In genomic region chr9:114738581-114739316, GRCh38 we compare ENCODE assay signal across 8 cellular contexts. TPM values are rescaled to one million over a fixed set of nuclear protein-coding genes. Genes with fewer than 3 reads are reported as not detected.
DNase-seq lines count a peak whose midpoint lies in the region; ATAC-seq and TF ChIP-seq lines count a peak whose summit lies in the region.

No MANE protein-coding gene starts in this region.

- peaks cover 4% of the 10 kb centered on the region for H3K36me3 Mint-ChIP-seq in activated CD4-positive, alpha-beta T cell treated with anti-CD3 and anti-CD28 coated beads for 36 hours (ENCODE audit: low read depth)
- no peaks in the 10 kb centered on the region for H3K36me3 Mint-ChIP-seq in chondrocyte (ENCODE audit: low read depth)

- H3K27me3 Mint-ChIP-seq in activated CD4-positive, alpha-beta T cell treated with anti-CD3 and anti-CD28 coated beads for 36 hours = no peaks in the 10 kb centered on the region
- no peaks in the 10 kb centered on the region for H3K27me3 Mint-ChIP-seq in chondrocyte (ENCODE audit: low read depth)

- H3K4me3 Mint-ChIP-seq in activated CD4-positive, alpha-beta T cell treated with anti-CD3 and anti-CD28 coated beads for 36 hours = no peak overlapping the region
- H3K4me3 Mint-ChIP-seq in chondrocyte (ENCODE audit: unreplicated experiment) = no peak overlapping the region

- H3K27ac Mint-ChIP-seq in activated CD4-positive, alpha-beta T cell treated with anti-CD3 and anti-CD28 coated beads for 36 hours = peak overlapping the region; percentile 84
- H3K27ac Mint-ChIP-seq in chondrocyte (ENCODE audit: unreplicated experiment) = no peak overlapping the region

- DNase-seq in Daoy (ENCODE audit: low read depth) (peak; percentile 89), NCI-H510A treated with DMSO at 0.1 percent for 48 hours (lab: John Stamatoyannopoulos, UW) (peak; percentile 86), chondrocyte (ENCODE audit: low spot score) (no peak), left colon (peak; percentile 49 to 69)
- peak; percentile 80 for DNase-seq in activated CD4-positive, alpha-beta T cell treated with anti-CD3 and anti-CD28 coated beads for 36 hours
- peak; percentile 34 to 55 (median 54) for DNase-seq in stimulated activated CD4-positive, alpha-beta T cell treated with anti-CD3 and anti-CD28 coated beads, TNF-alpha, amount 100 ng/mL, for 1 hour (ENCODE audit: low read depth in 3 of 3, low spot score in 1 of 3)

- peaks cover 2% of the 10 kb centered on the region for H3K9me3 Mint-ChIP-seq in activated CD4-positive, alpha-beta T cell treated with anti-CD3 and anti-CD28 coated beads for 36 hours (ENCODE audit: low read depth)
- H3K9me3 Mint-ChIP-seq in chondrocyte (ENCODE audit: low read depth) = no peaks in the 10 kb centered on the region

- H3K4me1 Mint-ChIP-seq in activated CD4-positive, alpha-beta T cell treated with anti-CD3 and anti-CD28 coated beads for 36 hours = peaks cover 56% of the 10 kb centered on the region
- H3K4me1 Mint-ChIP-seq in chondrocyte (ENCODE audit: low read depth) = peaks cover 20% of the 10 kb centered on the region

- CTCF ChIA-PET in activated CD4-positive, alpha-beta T cell treated with anti-CD3 and anti-CD28 coated beads for 36 hours (lab: Charles Lee) = interaction anchor here (0.6 to 6.4 kb wide), 32 partner anchors 8 to 307 kb away, joined by 3 to 76 read pairs (median 4); partner anchors contain the start of gene TEX48

- intact Hi-C loops in activated CD4-positive, alpha-beta T cell treated with anti-CD3 and anti-CD28 coated beads for 36 hours (cut with DNase I, micrococcal nuclease) = loop anchor here (1.0 to 10.0 kb wide), 6 partner anchors 48 to 786 kb away; partner anchors contain the start of gene TEX48 (in 1 of the 2)
- intact Hi-C loops in left colon (cut with DNase I, micrococcal nuclease) = loop anchor here (5.0 to 10.0 kb wide), 3 partner anchors 174 to 276 kb away; no protein-coding TSS in a partner anchor

- peak; percentile 71 for ATAC-seq in HG02870 (IDR thresholded peaks at IDR 0.05; ENCODE audit: unreplicated experiment)
- peak; percentile 70 for ATAC-seq in activated CD4-positive, alpha-beta T cell treated with anti-CD3 and anti-CD28 coated beads for 36 hours
- peak; percentile 95 for ATAC-seq in left colon
- no peak for ATAC-seq in GM18517 (IDR thresholded peaks at IDR 0.05; ENCODE audit: unreplicated experiment)

- TF ChIP-seq CTCF in chondrocyte (IDR thresholded peaks at IDR 0.05) = peak; percentile 95

- POLR2A ChIA-PET in activated CD4-positive, alpha-beta T cell treated with anti-CD3 and anti-CD28 coated beads for 36 hours (lab: Charles Lee) = interaction anchor here (0.7 kb wide), 1 partner anchor 16 kb away, joined by 3 read pairs; no protein-coding TSS in a partner anchor

RNA-seq across cellular contexts. Expression of gene TEX48, which starts 56.8 kb away (rescaled TPM):
- not detected in 2 replicates for total RNA-seq in Daoy (2014; rRNA removed; shearing (Covaris generic))
- under 1 TPM; 0.69 to 0.75 TPM for total RNA-seq in activated CD4-positive, alpha-beta T cell treated with anti-CD3 and anti-CD28 coated beads for 36 hours
- not detected in 3 replicates for total RNA-seq in chondrocyte
- total RNA-seq in left colon = not detected
